Comparison of ENCODE assay signal across 1 cellular context in the genomic region with DNA sequence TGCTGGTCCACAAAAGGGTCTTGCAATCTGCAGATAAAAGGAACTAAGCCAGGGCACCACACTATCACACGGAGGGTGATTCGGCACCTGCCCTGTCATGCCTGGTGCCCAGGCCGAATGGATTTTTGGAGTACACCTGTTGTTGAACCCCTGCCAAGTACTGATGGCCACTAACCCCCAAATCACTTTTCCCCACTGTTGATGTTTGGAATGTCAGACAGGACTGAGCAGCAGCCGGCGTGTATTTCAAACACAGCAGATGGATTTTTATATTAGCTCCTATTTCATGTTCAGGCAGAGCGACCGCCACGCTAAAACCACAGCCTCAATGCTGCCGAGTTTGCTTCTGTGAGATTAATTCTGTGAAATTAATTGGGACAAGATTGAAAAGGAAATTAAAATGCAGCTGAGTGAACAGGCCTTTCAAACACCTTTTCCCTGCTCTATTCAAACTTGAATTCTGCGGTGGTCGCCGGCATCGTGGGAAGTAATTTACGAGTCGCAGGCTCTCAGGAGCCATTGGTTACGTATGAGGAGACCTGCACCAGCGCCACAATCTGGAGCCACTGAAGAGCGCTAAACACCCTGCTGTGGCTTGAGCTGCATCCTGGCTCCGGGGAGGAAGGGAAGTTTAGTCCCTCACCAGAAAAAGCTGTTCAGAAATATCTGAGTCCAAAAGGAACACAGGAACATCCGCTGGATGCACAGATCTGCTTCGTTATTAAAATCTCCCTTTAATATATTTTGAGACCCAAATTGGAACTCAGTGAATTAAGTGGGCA.
TF ChIP-seq lines count a peak whose summit lies in the region.

No MANE protein-coding gene starts in this region.

TF ChIP-seq in H1, 55 proteins besides CTCF, POLR2A, EP300 and RAD21:
- TF ChIP-seq RFX5 (IDR thresholded peaks at IDR 0.05; ENCODE audit: borderline replicate concordance, low read depth, low read length) = no peak
- TF ChIP-seq SIRT6 (IDR thresholded peaks at IDR 0.05; ENCODE audit: low read length) = no peak
- TF ChIP-seq, protein P1, sequence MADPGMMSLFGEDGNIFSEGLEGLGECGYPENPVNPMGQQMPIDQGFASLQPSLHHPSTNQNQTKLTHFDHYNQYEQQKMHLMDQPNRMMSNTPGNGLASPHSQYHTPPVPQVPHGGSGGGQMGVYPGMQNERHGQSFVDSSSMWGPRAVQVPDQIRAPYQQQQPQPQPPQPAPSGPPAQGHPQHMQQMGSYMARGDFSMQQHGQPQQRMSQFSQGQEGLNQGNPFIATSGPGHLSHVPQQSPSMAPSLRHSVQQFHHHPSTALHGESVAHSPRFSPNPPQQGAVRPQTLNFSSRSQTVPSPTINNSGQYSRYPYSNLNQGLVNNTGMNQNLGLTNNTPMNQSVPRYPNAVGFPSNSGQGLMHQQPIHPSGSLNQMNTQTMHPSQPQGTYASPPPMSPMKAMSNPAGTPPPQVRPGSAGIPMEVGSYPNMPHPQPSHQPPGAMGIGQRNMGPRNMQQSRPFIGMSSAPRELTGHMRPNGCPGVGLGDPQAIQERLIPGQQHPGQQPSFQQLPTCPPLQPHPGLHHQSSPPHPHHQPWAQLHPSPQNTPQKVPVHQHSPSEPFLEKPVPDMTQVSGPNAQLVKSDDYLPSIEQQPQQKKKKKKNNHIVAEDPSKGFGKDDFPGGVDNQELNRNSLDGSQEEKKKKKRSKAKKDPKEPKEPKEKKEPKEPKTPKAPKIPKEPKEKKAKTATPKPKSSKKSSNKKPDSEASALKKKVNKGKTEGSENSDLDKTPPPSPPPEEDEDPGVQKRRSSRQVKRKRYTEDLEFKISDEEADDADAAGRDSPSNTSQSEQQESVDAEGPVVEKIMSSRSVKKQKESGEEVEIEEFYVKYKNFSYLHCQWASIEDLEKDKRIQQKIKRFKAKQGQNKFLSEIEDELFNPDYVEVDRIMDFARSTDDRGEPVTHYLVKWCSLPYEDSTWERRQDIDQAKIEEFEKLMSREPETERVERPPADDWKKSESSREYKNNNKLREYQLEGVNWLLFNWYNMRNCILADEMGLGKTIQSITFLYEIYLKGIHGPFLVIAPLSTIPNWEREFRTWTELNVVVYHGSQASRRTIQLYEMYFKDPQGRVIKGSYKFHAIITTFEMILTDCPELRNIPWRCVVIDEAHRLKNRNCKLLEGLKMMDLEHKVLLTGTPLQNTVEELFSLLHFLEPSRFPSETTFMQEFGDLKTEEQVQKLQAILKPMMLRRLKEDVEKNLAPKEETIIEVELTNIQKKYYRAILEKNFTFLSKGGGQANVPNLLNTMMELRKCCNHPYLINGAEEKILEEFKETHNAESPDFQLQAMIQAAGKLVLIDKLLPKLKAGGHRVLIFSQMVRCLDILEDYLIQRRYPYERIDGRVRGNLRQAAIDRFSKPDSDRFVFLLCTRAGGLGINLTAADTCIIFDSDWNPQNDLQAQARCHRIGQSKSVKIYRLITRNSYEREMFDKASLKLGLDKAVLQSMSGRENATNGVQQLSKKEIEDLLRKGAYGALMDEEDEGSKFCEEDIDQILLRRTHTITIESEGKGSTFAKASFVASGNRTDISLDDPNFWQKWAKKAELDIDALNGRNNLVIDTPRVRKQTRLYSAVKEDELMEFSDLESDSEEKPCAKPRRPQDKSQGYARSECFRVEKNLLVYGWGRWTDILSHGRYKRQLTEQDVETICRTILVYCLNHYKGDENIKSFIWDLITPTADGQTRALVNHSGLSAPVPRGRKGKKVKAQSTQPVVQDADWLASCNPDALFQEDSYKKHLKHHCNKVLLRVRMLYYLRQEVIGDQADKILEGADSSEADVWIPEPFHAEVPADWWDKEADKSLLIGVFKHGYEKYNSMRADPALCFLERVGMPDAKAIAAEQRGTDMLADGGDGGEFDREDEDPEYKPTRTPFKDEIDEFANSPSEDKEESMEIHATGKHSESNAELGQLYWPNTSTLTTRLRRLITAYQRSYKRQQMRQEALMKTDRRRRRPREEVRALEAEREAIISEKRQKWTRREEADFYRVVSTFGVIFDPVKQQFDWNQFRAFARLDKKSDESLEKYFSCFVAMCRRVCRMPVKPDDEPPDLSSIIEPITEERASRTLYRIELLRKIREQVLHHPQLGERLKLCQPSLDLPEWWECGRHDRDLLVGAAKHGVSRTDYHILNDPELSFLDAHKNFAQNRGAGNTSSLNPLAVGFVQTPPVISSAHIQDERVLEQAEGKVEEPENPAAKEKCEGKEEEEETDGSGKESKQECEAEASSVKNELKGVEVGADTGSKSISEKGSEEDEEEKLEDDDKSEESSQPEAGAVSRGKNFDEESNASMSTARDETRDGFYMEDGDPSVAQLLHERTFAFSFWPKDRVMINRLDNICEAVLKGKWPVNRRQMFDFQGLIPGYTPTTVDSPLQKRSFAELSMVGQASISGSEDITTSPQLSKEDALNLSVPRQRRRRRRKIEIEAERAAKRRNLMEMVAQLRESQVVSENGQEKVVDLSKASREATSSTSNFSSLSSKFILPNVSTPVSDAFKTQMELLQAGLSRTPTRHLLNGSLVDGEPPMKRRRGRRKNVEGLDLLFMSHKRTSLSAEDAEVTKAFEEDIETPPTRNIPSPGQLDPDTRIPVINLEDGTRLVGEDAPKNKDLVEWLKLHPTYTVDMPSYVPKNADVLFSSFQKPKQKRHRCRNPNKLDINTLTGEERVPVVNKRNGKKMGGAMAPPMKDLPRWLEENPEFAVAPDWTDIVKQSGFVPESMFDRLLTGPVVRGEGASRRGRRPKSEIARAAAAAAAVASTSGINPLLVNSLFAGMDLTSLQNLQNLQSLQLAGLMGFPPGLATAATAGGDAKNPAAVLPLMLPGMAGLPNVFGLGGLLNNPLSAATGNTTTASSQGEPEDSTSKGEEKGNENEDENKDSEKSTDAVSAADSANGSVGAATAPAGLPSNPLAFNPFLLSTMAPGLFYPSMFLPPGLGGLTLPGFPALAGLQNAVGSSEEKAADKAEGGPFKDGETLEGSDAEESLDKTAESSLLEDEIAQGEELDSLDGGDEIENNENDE (IDR thresholded peaks at IDR 0.05; ENCODE audit: insufficient replicate concordance, low read length) = no peak
- TF ChIP-seq SRF (IDR thresholded peaks at IDR 0.05; ENCODE audit: low read depth, low read length) = no peak
